ENCODE assay signal across 9 cellular contexts in the genomic region with DNA sequence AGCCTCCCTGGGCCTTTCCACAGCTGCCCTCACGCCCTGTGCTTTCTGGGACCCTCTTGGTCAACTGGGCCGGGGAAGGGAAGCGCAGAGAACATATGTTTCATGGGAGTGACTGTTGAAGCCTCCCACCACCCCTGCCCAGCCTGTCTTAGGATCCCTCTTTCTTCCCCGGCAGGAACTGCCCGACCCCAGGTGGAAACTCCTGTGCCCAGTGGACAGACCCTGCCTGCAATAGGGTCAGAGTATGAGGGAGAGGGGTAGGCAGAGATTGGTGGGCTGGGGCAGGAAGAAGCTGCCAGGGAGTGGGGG. TPM values are rescaled to one million over a fixed set of nuclear protein-coding genes. Genes with fewer than 3 reads are reported as not detected.
A peak's percentile ranks its signal among the peaks of the same experiment; 100 is the strongest.
DNase-seq lines count a peak whose midpoint lies in the region; TF ChIP-seq lines count a peak whose summit lies in the region.
"Had no signal": no experiment of that assay in that cellular context is flagged by ENCODE, and none has a peak within 500 bp of the region (broad histone marks: within the 10 kb centered on the region; RNA-seq: fewer than 3 reads in every experiment).

No MANE protein-coding gene starts in this region.

- DNase-seq in cardiac muscle cell (ENCODE audit: low read depth in 1 of 2, low spot score in 1 of 2) (no peak), cardiac septum (ENCODE audit: low spot score) (no peak), mammary epithelial cell (no peak), uterus (no peak), BE2C (no peak), SIG-M5 (lab: John Stamatoyannopoulos, UW) (no peak), NCI-H345 treated with DMSO at 0.1 percent for 48 hours (lab: John Stamatoyannopoulos, UW; ENCODE audit: unreplicated experiment) (no peak)
- DNase-seq: NCI-H446 had no signal

- no peak overlapping the region for H3K4me3 ChIP-seq in cardiac muscle cell
- H3K4me3 ChIP-seq in mammary epithelial cell (replicated peaks in 1 of 3; ENCODE audit: insufficient read depth in 1 of 3, low read depth in 2 of 3, low read length in 3 of 3): peak overlapping the region; percentile 40 to 58 (median 49)
- peak overlapping the region; percentile 3 to 50 for H3K4me3 ChIP-seq in muscle layer of colon (ENCODE audit: low read depth in 1 of 2, low read length in 2 of 2)
- peak overlapping the region; percentile 25 for H3K4me3 ChIP-seq in uterus
- H3K4me3 ChIP-seq in BE2C (ENCODE audit: low read depth, low read length): no peak overlapping the region

- CTCF ChIA-PET in mammary epithelial cell (lab: Charles Lee; ENCODE audit: low non-redundant PET): interaction anchor here (1.2 kb wide), 1 partner anchor 25 kb away, joined by 8 read pairs; no protein-coding TSS in a partner anchor

- peak overlapping the region; percentile 34 for H2AFZ ChIP-seq in mammary epithelial cell (ENCODE audit: low read depth, low read length)

- no peaks in the 10 kb centered on the region for H4K20me1 ChIP-seq in mammary epithelial cell (ENCODE audit: insufficient read depth, low read length)

- no TSS peak for BruUV-seq in mammary epithelial cell (replicated peaks; lab: Mats Ljungman, UMichigan)

- H3K9ac ChIP-seq in mammary epithelial cell (ENCODE audit: insufficient read depth, low read length) (peak overlapping the region; percentile 98), muscle layer of colon (ENCODE audit: low read length) (peak overlapping the region; percentile 68)

- H3K27ac ChIP-seq in cardiac muscle cell (peak overlapping the region; percentile 79), mammary epithelial cell (ENCODE audit: insufficient read depth, low read depth, low read length) (peak overlapping the region; percentile 99), muscle layer of colon (ENCODE audit: low read depth, low read length) (peak overlapping the region; percentile 93), uterus (peak overlapping the region; percentile 85 to 88)

- H3K4me1 ChIP-seq in cardiac muscle cell (ENCODE audit: low read depth) (peaks cover 21% of the 10 kb centered on the region), mammary epithelial cell (ENCODE audit: insufficient read depth, low read length) (peaks cover 55% of the 10 kb centered on the region), muscle layer of colon (ENCODE audit: insufficient read depth, low read length) (peaks cover 39% of the 10 kb centered on the region), uterus (peaks cover 5 to 19% of the 10 kb centered on the region in 2 donors), BE2C (peaks cover 10% of the 10 kb centered on the region)

- H3K79me2 ChIP-seq in mammary epithelial cell (ENCODE audit: insufficient read depth, low read length): peaks cover 2% of the 10 kb centered on the region

- dilution Hi-C loops in mammary epithelial cell (cut with HindIII; ENCODE audit: low sequenced_read_pairs): no loop called here

- H3K36me3 ChIP-seq in cardiac muscle cell (no peaks in the 10 kb centered on the region), mammary epithelial cell (ENCODE audit: insufficient read depth, low read length) (no peaks in the 10 kb centered on the region), muscle layer of colon (ENCODE audit: insufficient read depth, low read length) (peaks cover 4% of the 10 kb centered on the region), uterus (no peaks in the 10 kb centered on the region), BE2C (no peaks in the 10 kb centered on the region)

- in situ Hi-C loops in mammary epithelial cell (cut with MboI; ENCODE audit: low sequenced_read_pairs in 2 of 2): no loop called here

- no peak for TF ChIP-seq POLR2A in uterus (IDR thresholded peaks at IDR 0.05)

- TF ChIP-seq CTCF in cardiac muscle cell (IDR thresholded peaks at IDR 0.05; ENCODE audit: low read depth, low read length) (no peak), mammary epithelial cell (conservative IDR thresholded peaks at IDR 0.05 in 1 of 2, IDR thresholded peaks at IDR 0.05 in 1 of 2; ENCODE audit: extremely low read depth in 1 of 2, insufficient read depth in 1 of 2, low read depth in 1 of 2, low read length in 2 of 2) (no peak), uterus (IDR thresholded peaks at IDR 0.05) (no peak), BE2C (IDR thresholded peaks at IDR 0.05; ENCODE audit: low read depth, low read length) (no peak)

- intact Hi-C loops in cardiac septum (cut with DNase I) (no loop called here), mammary epithelial cell (cut with micrococcal nuclease) (loop anchor here (1.0 kb wide), 3 partner anchors 24 to 37 kb away; a partner anchor contains a TSS), uterus (cut with DNase I; ENCODE audit: low total_unique reads) (no loop called here)

- H3K4me2 ChIP-seq in mammary epithelial cell (ENCODE audit: insufficient read depth, low read depth, low read length): peak overlapping the region; percentile 93

- H3K27me3 ChIP-seq in cardiac muscle cell (no peaks in the 10 kb centered on the region), mammary epithelial cell (ENCODE audit: insufficient read depth, low read length) (no peaks in the 10 kb centered on the region), muscle layer of colon (ENCODE audit: control insufficient read depth in 1 of 2, insufficient read depth in 2 of 2, low read length in 2 of 2) (no peaks in the 10 kb centered on the region), uterus (no peaks in the 10 kb centered on the region), BE2C (no peaks in the 10 kb centered on the region)

- H3K9me3 ChIP-seq in cardiac muscle cell (ENCODE audit: low read depth): no peaks in the 10 kb centered on the region
- no peaks in the 10 kb centered on the region for H3K9me3 ChIP-seq in mammary epithelial cell (replicated peaks; ENCODE audit: insufficient read depth, low read length)
- H3K9me3 ChIP-seq in muscle layer of colon (ENCODE audit: low read length): no peaks in the 10 kb centered on the region
- no peaks in the 10 kb centered on the region for H3K9me3 ChIP-seq in uterus
- no peaks in the 10 kb centered on the region for H3K9me3 ChIP-seq in BE2C

- WGBS in mammary epithelial cell (ENCODE audit: low coverage, missing lambda C conversion rate): 6% methylated on average over 2 of the region's 5 CpGs

RNA-seq across cellular contexts. Expression of a gene that starts 10.5 kb away (rescaled TPM):
- total RNA-seq in cardiac muscle cell: 17.6 and 21.3 TPM in 2 replicates
- polyA plus RNA-seq in cardiac muscle cell: 14.5 and 22.3 TPM in 2 replicates
- total RNA-seq in cardiac septum: 3.3 TPM
- total RNA-seq in mammary epithelial cell: 1 to 10 TPM; 2.8 to 7.7 TPM
- 4.0 TPM for polyA plus RNA-seq in mammary epithelial cell
- polyA minus RNA-seq in mammary epithelial cell: not detected
- total RNA-seq in uterus: 10 to 100 TPM in 1 of 4 donors, 1 to 10 TPM in 2, not detected in 1; 3.0 to 11.6 (median 7.6) TPM
- polyA plus RNA-seq in BE2C (2012; ENCODE audit: insufficient read depth, insufficient read length, low read depth): 15.9 TPM

RNA-seq across cellular contexts. Expression of a gene that starts 23.9 kb away (rescaled TPM):
- total RNA-seq in cardiac muscle cell: 20.9 and 34.8 TPM in 2 replicates
- 17.7 and 17.9 TPM in 2 replicates for polyA plus RNA-seq in cardiac muscle cell
- 19.8 TPM for total RNA-seq in cardiac septum
- total RNA-seq in mammary epithelial cell: 10 to 100 TPM; 20.5 to 35.2 TPM
- polyA plus RNA-seq in mammary epithelial cell: 16.7 TPM
- polyA minus RNA-seq in mammary epithelial cell: 12.4 TPM
- total RNA-seq in uterus: 10 to 100 TPM; 23.8 to 60.6 (median 26.7) TPM
- 61.7 TPM for polyA plus RNA-seq in BE2C (2012; ENCODE audit: insufficient read depth, insufficient read length, low read depth)

RNA-seq across cellular contexts. Expression of a gene that starts 36.7 kb away (rescaled TPM):
- 16.3 and 29.3 TPM in 2 replicates for total RNA-seq in cardiac muscle cell
- 20.5 and 30.5 TPM in 2 replicates for polyA plus RNA-seq in cardiac muscle cell
- 6.4 TPM for total RNA-seq in cardiac septum
- 1 to 10 TPM; 6.5 to 8.1 TPM for total RNA-seq in mammary epithelial cell
- 3.1 TPM for polyA plus RNA-seq in mammary epithelial cell
- polyA minus RNA-seq in mammary epithelial cell: 3.4 TPM
- 10 to 100 TPM in 3 of 4 donors, 1 to 10 TPM in 1; 7.8 to 37.7 (median 26.1) TPM for total RNA-seq in uterus
- polyA plus RNA-seq in BE2C (2012; ENCODE audit: insufficient read depth, insufficient read length, low read depth): 3.1 TPM

RNA-seq across cellular contexts. Expression of a gene that starts 39.9 kb away (rescaled TPM):
- total RNA-seq in cardiac muscle cell (41.0 and 66.3 TPM in 2 replicates), cardiac septum (87.6 TPM), mammary epithelial cell (100 to 1,000 TPM in 1 of 2 donors, 10 to 100 TPM in 1; 79.4 to 185 TPM), uterus (10 to 100 TPM in 2 of 4 donors, 1 to 10 TPM in 2; 1.5 to 90.8 (median 8.9) TPM)
- polyA plus RNA-seq in cardiac muscle cell (36.0 and 41.7 TPM in 2 replicates), mammary epithelial cell (171 TPM)
- 166 TPM for polyA minus RNA-seq in mammary epithelial cell
- 99.9 TPM for polyA plus RNA-seq in BE2C (2012; ENCODE audit: insufficient read depth, insufficient read length, low read depth)

RNA-seq across cellular contexts. Expression of a gene that starts 49.5 kb away (rescaled TPM):
- total RNA-seq in cardiac muscle cell: 0.51 and 0.95 TPM in 2 replicates
- polyA plus RNA-seq in cardiac muscle cell: 0.83 and 1.2 TPM in 2 replicates
- 12.2 TPM for total RNA-seq in cardiac septum
- total RNA-seq in mammary epithelial cell: 1 to 10 TPM; 1.5 to 3.5 TPM
- 2.0 TPM for polyA plus RNA-seq in mammary epithelial cell
- polyA minus RNA-seq in mammary epithelial cell: 8.4 TPM
- 10 to 100 TPM in 1 of 4 donors, 1 to 10 TPM in 3; 2.6 to 12.3 (median 3.6) TPM for total RNA-seq in uterus
- polyA plus RNA-seq in BE2C (2012; ENCODE audit: insufficient read depth, insufficient read length, low read depth): 64.8 TPM

Comparison
In these comparisons a context has a peak if more than half of its experiments do, and no peak if none do; other contexts are left out.
1. H3K4me3 ChIP-seq: peak in mammary epithelial cell (3 of 3), muscle layer of colon (2 of 2) and uterus (2 of 2); none in cardiac muscle cell (single experiment) and BE2C (single experiment).
2. Peak in every context shown above with its lines, with median percentiles within 50 percentile points of each other: H3K27ac ChIP-seq.